ENCODE assay signal across 5 cellular contexts in genomic region chr5:127796207-127796606, GRCh38.
"Had no signal": no experiment of that assay in that cellular context is flagged by ENCODE, and none has a peak within 500 bp of the region (broad histone marks: within the 10 kb centered on the region; RNA-seq: fewer than 3 reads in every experiment).

No MANE protein-coding gene starts in this region.

- DNase-seq: GM23248, H9, HCEC 1CT, KBM-7 had no signal

- H3K36me3 Mint-ChIP-seq: IgD-negative memory B cell had no signal

- H3K9ac ChIP-seq: GM23248 had no signal

- H3K4me1 Mint-ChIP-seq: IgD-negative memory B cell had no signal

- H3K4me3 Mint-ChIP-seq: H9, IgD-negative memory B cell had no signal

- H3K4me3 ChIP-seq: GM23248 had no signal

- H3K27ac Mint-ChIP-seq: H9, IgD-negative memory B cell had no signal

- H2AFZ ChIP-seq: GM23248 had no signal

- H3K27me3 Mint-ChIP-seq: IgD-negative memory B cell had no signal

- H3K27ac ChIP-seq: GM23248 had no signal
